Comparison of ENCODE assay signal across 1 cellular context in the genomic region with DNA sequence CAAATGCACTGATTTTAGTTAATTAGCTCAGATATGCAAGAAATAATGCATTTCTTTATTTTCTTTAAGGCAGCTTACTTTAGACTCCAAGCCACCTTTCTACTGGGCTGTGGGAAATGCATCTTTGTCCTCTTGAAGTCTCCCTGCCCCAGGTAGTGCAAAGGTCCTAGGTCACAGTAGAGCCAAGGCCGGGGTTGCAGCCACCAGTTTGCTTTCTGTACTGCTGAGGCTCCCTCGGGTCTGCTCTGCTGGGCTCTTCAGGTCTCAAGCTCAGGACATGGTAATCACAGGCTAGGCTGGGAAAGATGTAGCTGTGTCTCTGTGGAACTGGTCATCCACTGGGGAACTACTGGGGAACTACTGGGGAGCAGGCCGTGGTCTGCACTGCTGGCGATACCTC.
TF ChIP-seq lines count a peak whose summit lies in the region.

No MANE protein-coding gene starts in this region.

TF ChIP-seq in IMR-90, 13 proteins besides CTCF, POLR2A, EP300 and RAD21 (continued from another document):
- no peak for TF ChIP-seq MAZ (IDR thresholded peaks at IDR 0.05; ENCODE audit: borderline replicate concordance, low read depth, low read length)
- TF ChIP-seq MXI1 (IDR thresholded peaks at IDR 0.05; ENCODE audit: borderline replicate concordance, low read depth, low read length), result no peak
- no peak for TF ChIP-seq CHD1 (IDR thresholded peaks at IDR 0.05; ENCODE audit: low read depth, low read length)
- TF ChIP-seq SMC3 (IDR thresholded peaks at IDR 0.05; ENCODE audit: low read depth, low read length), result no peak
- no peak for TF ChIP-seq BHLHE40 (IDR thresholded peaks at IDR 0.05; ENCODE audit: low read depth, low read length)
- no peak for TF ChIP-seq NFE2L2 (IDR thresholded peaks at IDR 0.05; ENCODE audit: low read depth, low read length)
- no peak for TF ChIP-seq RFX5 (IDR thresholded peaks at IDR 0.05; ENCODE audit: low read depth, low read length)
- TF ChIP-seq, protein P1, sequence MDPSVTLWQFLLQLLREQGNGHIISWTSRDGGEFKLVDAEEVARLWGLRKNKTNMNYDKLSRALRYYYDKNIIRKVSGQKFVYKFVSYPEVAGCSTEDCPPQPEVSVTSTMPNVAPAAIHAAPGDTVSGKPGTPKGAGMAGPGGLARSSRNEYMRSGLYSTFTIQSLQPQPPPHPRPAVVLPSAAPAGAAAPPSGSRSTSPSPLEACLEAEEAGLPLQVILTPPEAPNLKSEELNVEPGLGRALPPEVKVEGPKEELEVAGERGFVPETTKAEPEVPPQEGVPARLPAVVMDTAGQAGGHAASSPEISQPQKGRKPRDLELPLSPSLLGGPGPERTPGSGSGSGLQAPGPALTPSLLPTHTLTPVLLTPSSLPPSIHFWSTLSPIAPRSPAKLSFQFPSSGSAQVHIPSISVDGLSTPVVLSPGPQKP (IDR thresholded peaks at IDR 0.05; ENCODE audit: borderline replicate concordance, low read depth, low read length), result no peak
- TF ChIP-seq CEBPB (IDR thresholded peaks at IDR 0.05; ENCODE audit: low read depth, low read length), result no peak
- TF ChIP-seq, protein P2, sequence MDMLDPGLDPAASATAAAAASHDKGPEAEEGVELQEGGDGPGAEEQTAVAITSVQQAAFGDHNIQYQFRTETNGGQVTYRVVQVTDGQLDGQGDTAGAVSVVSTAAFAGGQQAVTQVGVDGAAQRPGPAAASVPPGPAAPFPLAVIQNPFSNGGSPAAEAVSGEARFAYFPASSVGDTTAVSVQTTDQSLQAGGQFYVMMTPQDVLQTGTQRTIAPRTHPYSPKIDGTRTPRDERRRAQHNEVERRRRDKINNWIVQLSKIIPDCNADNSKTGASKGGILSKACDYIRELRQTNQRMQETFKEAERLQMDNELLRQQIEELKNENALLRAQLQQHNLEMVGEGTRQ (IDR thresholded peaks at IDR 0.05; ENCODE audit: low read depth, low read length), result no peak
- TF ChIP-seq RCOR1 (IDR thresholded peaks at IDR 0.05; ENCODE audit: insufficient replicate concordance, low read length), result no peak
